In the genomic region with DNA sequence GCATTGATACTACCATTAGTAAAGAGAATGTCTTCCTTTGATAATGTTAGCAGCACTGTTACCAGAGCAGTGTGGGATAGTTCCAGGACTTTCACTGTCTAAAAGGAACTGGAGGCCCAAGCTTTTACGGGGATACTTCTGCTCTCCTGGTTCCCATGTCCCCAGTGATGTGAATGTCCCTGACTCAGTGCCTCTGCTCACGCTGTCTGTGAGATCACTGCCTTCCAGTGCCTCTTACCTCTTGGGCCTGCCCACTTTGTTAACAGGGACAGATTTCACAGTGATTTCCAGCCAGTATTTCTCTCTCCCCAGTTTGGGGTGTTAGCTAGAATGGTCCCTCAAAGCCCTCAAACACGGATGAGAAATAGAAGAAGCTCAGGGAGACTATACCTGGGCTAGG, we compare ENCODE assay signal across 33 cellular contexts.
"Had no signal": no experiment of that assay in that cellular context is flagged by ENCODE, and none has a peak within 500 bp of the region (broad histone marks: within the 10 kb centered on the region; RNA-seq: fewer than 3 reads in every experiment).

No MANE protein-coding gene starts in this region.

- H3K4me1 ChIP-seq: body of pancreas, colonic mucosa had no signal

- ATAC-seq: activated CD4-positive, alpha-beta T cell treated with anti-CD3 and anti-CD28 coated beads for 36 hours; activated CD8-positive, alpha-beta memory T cell treated with anti-CD3 and anti-CD28 coated beads, Interleukin-2, amount 10 ng/mL, durations not matched to agents 7 days and 5 days; activated CD8-positive, alpha-beta T cell treated with anti-CD3 and anti-CD28 coated beads, Interleukin-2, amount 10 ng/mL, durations not matched to agents 7 days and 5 days; activated naive CD8-positive, alpha-beta T cell treated with anti-CD3 and anti-CD28 coated beads, Interleukin-2, amount 50 U/mL, for 24 hours; body of pancreas; foreskin keratinocyte; gastrocnemius medialis had no signal

- H3K27ac Mint-ChIP-seq: activated CD4-positive, alpha-beta memory T cell treated with anti-CD3 and anti-CD28 coated beads for 36 hours; activated CD4-positive, alpha-beta T cell treated with anti-CD3 and anti-CD28 coated beads for 36 hours; activated CD4-positive, alpha-beta T cell treated with anti-CD3 and anti-CD28 coated beads, Interleukin-2, amount 10 ng/mL, durations not matched to agents 24 days and 14 days; activated CD8-positive, alpha-beta memory T cell treated with anti-CD3 and anti-CD28 coated beads, Interleukin-2, amount 10 ng/mL, durations not matched to agents 7 days and 5 days; activated CD8-positive, alpha-beta T cell treated with anti-CD3 and anti-CD28 coated beads, Interleukin-2, amount 10 ng/mL, durations not matched to agents 7 days and 5 days; activated naive CD4-positive, alpha-beta T cell treated with anti-CD3 and anti-CD28 coated beads for 36 hours; activated naive CD8-positive, alpha-beta T cell treated with anti-CD3 and anti-CD28 coated beads for 36 hours; activated naive CD8-positive, alpha-beta T cell treated with anti-CD3 and anti-CD28 coated beads, Interleukin-2, amount 50 U/mL, for 24 hours; activated T-helper 1 cell treated with anti-CD3 and anti-CD28 coated beads, Interleukin-12 subunit alpha, Interleukin-12 subunit beta, Interleukin-2, Interleukin-4 antibody, amounts not matched to agents 30 ng/mL and 10 ng/mL and 1 ng/mL, durations not matched to agents 14 hours and 24 hours and 36 hours; activated T-helper 2 cell treated with anti-CD3 and anti-CD28 coated beads, Interferon-gamma antibody, Interleukin-2, Interleukin-4, amounts not matched to agents 10 μg/mL and 5 μg/mL and 100 μg/mL, durations not matched to agents 14 hours and 24 hours and 36 hours had no signal

- H3K27me3 ChIP-seq: adrenal gland, body of pancreas, cardiac muscle cell, colonic mucosa, dorsolateral prefrontal cortex, esophagus muscularis mucosa, foreskin keratinocyte, gastrocnemius medialis had no signal

- H3K4me3 Mint-ChIP-seq: activated CD4-positive, alpha-beta memory T cell treated with anti-CD3 and anti-CD28 coated beads for 36 hours; activated CD4-positive, alpha-beta T cell treated with anti-CD3 and anti-CD28 coated beads for 36 hours; activated CD4-positive, alpha-beta T cell treated with anti-CD3 and anti-CD28 coated beads, Interleukin-2, amount 10 ng/mL, durations not matched to agents 24 days and 14 days; activated CD8-positive, alpha-beta memory T cell treated with anti-CD3 and anti-CD28 coated beads, Interleukin-2, amount 10 ng/mL, durations not matched to agents 7 days and 5 days; activated CD8-positive, alpha-beta T cell treated with anti-CD3 and anti-CD28 coated beads, Interleukin-2, amount 10 ng/mL, durations not matched to agents 7 days and 5 days; activated naive CD4-positive, alpha-beta T cell treated with anti-CD3 and anti-CD28 coated beads for 36 hours; activated naive CD4-positive, alpha-beta T cell treated with anti-CD3 and anti-CD28 coated beads, Interleukin-2, amount 50 U/mL, for 24 hours; activated naive CD8-positive, alpha-beta T cell treated with anti-CD3 and anti-CD28 coated beads for 36 hours; activated naive CD8-positive, alpha-beta T cell treated with anti-CD3 and anti-CD28 coated beads, Interleukin-2, amount 50 U/mL, for 24 hours; activated T-helper 1 cell treated with anti-CD3 and anti-CD28 coated beads, Interleukin-12 subunit alpha, Interleukin-12 subunit beta, Interleukin-2, Interleukin-4 antibody, amounts not matched to agents 30 ng/mL and 10 ng/mL and 1 ng/mL, durations not matched to agents 14 hours and 24 hours and 36 hours had no signal

- H3K4me3 ChIP-seq: adrenal gland, body of pancreas, cardiac muscle cell, colonic mucosa, dorsolateral prefrontal cortex, esophagus muscularis mucosa, gastrocnemius medialis had no signal

- H3K9me3 ChIP-seq: adrenal gland, body of pancreas, colonic mucosa, esophagus muscularis mucosa, gastrocnemius medialis had no signal

- H3K27ac ChIP-seq: adrenal gland, body of pancreas, cardiac muscle cell, colonic mucosa, dorsolateral prefrontal cortex, esophagus muscularis mucosa, foreskin keratinocyte, gastrocnemius medialis had no signal

- H3K9me3 Mint-ChIP-seq: activated CD4-positive, alpha-beta memory T cell treated with anti-CD3 and anti-CD28 coated beads for 36 hours; activated CD4-positive, alpha-beta T cell treated with anti-CD3 and anti-CD28 coated beads, Interleukin-2, amount 10 ng/mL, durations not matched to agents 24 days and 14 days; activated naive CD4-positive, alpha-beta T cell treated with anti-CD3 and anti-CD28 coated beads for 36 hours; activated naive CD4-positive, alpha-beta T cell treated with anti-CD3 and anti-CD28 coated beads, Interleukin-2, amount 50 U/mL, for 24 hours; activated naive CD8-positive, alpha-beta T cell treated with anti-CD3 and anti-CD28 coated beads for 36 hours; activated naive CD8-positive, alpha-beta T cell treated with anti-CD3 and anti-CD28 coated beads, Interleukin-2, amount 50 U/mL, for 24 hours; activated T-helper 1 cell treated with anti-CD3 and anti-CD28 coated beads, Interleukin-12 subunit alpha, Interleukin-12 subunit beta, Interleukin-2, Interleukin-4 antibody, amounts not matched to agents 30 ng/mL and 10 ng/mL and 1 ng/mL, durations not matched to agents 14 hours and 24 hours and 36 hours; activated T-helper 2 cell treated with anti-CD3 and anti-CD28 coated beads, Interferon-gamma antibody, Interleukin-2, Interleukin-4, amounts not matched to agents 10 μg/mL and 5 μg/mL and 100 μg/mL, durations not matched to agents 14 hours and 24 hours and 36 hours had no signal

- DNase-seq: activated CD4-positive, alpha-beta memory T cell treated with anti-CD3 and anti-CD28 coated beads for 36 hours; activated CD4-positive, alpha-beta T cell treated with anti-CD3 and anti-CD28 coated beads for 36 hours; activated CD4-positive, alpha-beta T cell treated with anti-CD3 and anti-CD28 coated beads, Interleukin-2, amount 10 ng/mL, durations not matched to agents 24 days and 14 days; activated CD4-positive, CD25-positive, alpha-beta regulatory T cell; activated CD4-positive, CD25-positive, alpha-beta regulatory T cell treated with anti-CD3 and anti-CD28 coated beads, Interleukin-2, amount 50 U/mL, for 72 hours; activated CD8-positive, alpha-beta memory T cell treated with anti-CD3 and anti-CD28 coated beads, Interleukin-2, amount 10 ng/mL, durations not matched to agents 7 days and 5 days; activated CD8-positive, alpha-beta memory T cell treated with anti-CD3 and anti-CD28 coated beads, Interleukin-2, amount 50 U/mL, for 4 hours; activated CD8-positive, alpha-beta T cell treated with anti-CD3 and anti-CD28 coated beads, Interleukin-2, amount 10 ng/mL, durations not matched to agents 7 days and 5 days; activated effector memory CD4-positive, alpha-beta T cell treated with anti-CD3 and anti-CD28 coated beads, Interleukin-2, amount 50 U/mL, for 16 hours; activated naive CD4-positive, alpha-beta T cell treated with anti-CD3 and anti-CD28 coated beads for 36 hours; activated naive CD8-positive, alpha-beta T cell treated with anti-CD3 and anti-CD28 coated beads for 36 hours; activated naive CD8-positive, alpha-beta T cell treated with anti-CD3 and anti-CD28 coated beads, Interleukin-2, amount 50 U/mL, for 24 hours; activated T-cell treated with anti-CD3 and anti-CD28 coated beads, Interleukin-2, amount 50 U/mL, for 1 hour; activated T-cell treated with anti-CD3 and anti-CD28 coated beads, Interleukin-2, amount 50 U/mL, for 48 hours; adrenal gland; amygdala; aorta; body of pancreas; central memory CD4-positive, alpha-beta T cell; cerebellar nuclear complex; colonic mucosa; dorsolateral prefrontal cortex; effector memory CD4-positive, alpha-beta T cell; erythroblast; foreskin keratinocyte; gastrocnemius medialis; glutamatergic neuron; T-helper 2 cell had no signal

- H3K36me3 ChIP-seq: adrenal gland, cardiac muscle cell, colonic mucosa, esophagus muscularis mucosa, gastrocnemius medialis had no signal

- H3K27me3 Mint-ChIP-seq: activated CD4-positive, alpha-beta memory T cell treated with anti-CD3 and anti-CD28 coated beads for 36 hours; activated CD4-positive, alpha-beta T cell treated with anti-CD3 and anti-CD28 coated beads for 36 hours; activated CD4-positive, alpha-beta T cell treated with anti-CD3 and anti-CD28 coated beads, Interleukin-2, amount 10 ng/mL, durations not matched to agents 24 days and 14 days; activated CD8-positive, alpha-beta memory T cell treated with anti-CD3 and anti-CD28 coated beads, Interleukin-2, amount 10 ng/mL, durations not matched to agents 7 days and 5 days; activated naive CD4-positive, alpha-beta T cell treated with anti-CD3 and anti-CD28 coated beads, Interleukin-2, amount 50 U/mL, for 24 hours; activated naive CD8-positive, alpha-beta T cell treated with anti-CD3 and anti-CD28 coated beads for 36 hours; activated naive CD8-positive, alpha-beta T cell treated with anti-CD3 and anti-CD28 coated beads, Interleukin-2, amount 50 U/mL, for 24 hours had no signal
